In genomic region chr5:141319202-141319601, GRCh38 we compare ENCODE assay signal across 2 cellular contexts.
TF ChIP-seq lines count a peak whose summit lies in the region.

No MANE protein-coding gene starts in this region.

TF ChIP-seq in A549, 52 proteins besides CTCF, POLR2A, EP300 and RAD21:
- TF ChIP-seq, protein P1, sequence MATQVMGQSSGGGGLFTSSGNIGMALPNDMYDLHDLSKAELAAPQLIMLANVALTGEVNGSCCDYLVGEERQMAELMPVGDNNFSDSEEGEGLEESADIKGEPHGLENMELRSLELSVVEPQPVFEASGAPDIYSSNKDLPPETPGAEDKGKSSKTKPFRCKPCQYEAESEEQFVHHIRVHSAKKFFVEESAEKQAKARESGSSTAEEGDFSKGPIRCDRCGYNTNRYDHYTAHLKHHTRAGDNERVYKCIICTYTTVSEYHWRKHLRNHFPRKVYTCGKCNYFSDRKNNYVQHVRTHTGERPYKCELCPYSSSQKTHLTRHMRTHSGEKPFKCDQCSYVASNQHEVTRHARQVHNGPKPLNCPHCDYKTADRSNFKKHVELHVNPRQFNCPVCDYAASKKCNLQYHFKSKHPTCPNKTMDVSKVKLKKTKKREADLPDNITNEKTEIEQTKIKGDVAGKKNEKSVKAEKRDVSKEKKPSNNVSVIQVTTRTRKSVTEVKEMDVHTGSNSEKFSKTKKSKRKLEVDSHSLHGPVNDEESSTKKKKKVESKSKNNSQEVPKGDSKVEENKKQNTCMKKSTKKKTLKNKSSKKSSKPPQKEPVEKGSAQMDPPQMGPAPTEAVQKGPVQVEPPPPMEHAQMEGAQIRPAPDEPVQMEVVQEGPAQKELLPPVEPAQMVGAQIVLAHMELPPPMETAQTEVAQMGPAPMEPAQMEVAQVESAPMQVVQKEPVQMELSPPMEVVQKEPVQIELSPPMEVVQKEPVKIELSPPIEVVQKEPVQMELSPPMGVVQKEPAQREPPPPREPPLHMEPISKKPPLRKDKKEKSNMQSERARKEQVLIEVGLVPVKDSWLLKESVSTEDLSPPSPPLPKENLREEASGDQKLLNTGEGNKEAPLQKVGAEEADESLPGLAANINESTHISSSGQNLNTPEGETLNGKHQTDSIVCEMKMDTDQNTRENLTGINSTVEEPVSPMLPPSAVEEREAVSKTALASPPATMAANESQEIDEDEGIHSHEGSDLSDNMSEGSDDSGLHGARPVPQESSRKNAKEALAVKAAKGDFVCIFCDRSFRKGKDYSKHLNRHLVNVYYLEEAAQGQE (IDR thresholded peaks at IDR 0.05): no peak
- TF ChIP-seq SMC3 (IDR thresholded peaks at IDR 0.05) (no peak), ESRRA (IDR thresholded peaks at IDR 0.05; ENCODE audit: borderline replicate concordance, low read length) (no peak), FOSL2 (IDR thresholded peaks at IDR 0.05) (no peak), FOSL2 (CRISPR knock-in tag; IDR thresholded peaks at IDR 0.05) (no peak), EHF (CRISPR knock-in tag; IDR thresholded peaks at IDR 0.05) (no peak), EHMT2 (IDR thresholded peaks at IDR 0.05; ENCODE audit: low read depth) (no peak), USF2 (IDR thresholded peaks at IDR 0.05) (no peak), HDAC2 (IDR thresholded peaks at IDR 0.05) (no peak), PHF8 (IDR thresholded peaks at IDR 0.05; ENCODE audit: borderline replicate concordance, low read depth) (no peak), MAFK (IDR thresholded peaks at IDR 0.05; ENCODE audit: partially characterized antibody) (no peak), HOXA7 (CRISPR knock-in tag; IDR thresholded peaks at IDR 0.05) (no peak), CBX2 (IDR thresholded peaks at IDR 0.05; ENCODE audit: borderline replicate concordance, low read depth) (no peak), TFCP2L1 (CRISPR knock-in tag; IDR thresholded peaks at IDR 0.05) (no peak), HOXB5 (CRISPR knock-in tag; IDR thresholded peaks at IDR 0.05) (no peak), JUN (IDR thresholded peaks at IDR 0.05) (no peak; a peak in 1 of 5 replicates)
- TF ChIP-seq, protein P2, sequence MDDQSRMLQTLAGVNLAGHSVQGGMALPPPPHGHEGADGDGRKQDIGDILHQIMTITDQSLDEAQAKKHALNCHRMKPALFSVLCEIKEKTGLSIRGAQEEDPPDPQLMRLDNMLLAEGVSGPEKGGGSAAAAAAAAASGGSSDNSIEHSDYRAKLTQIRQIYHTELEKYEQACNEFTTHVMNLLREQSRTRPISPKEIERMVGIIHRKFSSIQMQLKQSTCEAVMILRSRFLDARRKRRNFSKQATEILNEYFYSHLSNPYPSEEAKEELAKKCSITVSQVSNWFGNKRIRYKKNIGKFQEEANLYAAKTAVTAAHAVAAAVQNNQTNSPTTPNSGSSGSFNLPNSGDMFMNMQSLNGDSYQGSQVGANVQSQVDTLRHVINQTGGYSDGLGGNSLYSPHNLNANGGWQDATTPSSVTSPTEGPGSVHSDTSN (IDR thresholded peaks at IDR 0.05): no peak
- TF ChIP-seq, protein P3, sequence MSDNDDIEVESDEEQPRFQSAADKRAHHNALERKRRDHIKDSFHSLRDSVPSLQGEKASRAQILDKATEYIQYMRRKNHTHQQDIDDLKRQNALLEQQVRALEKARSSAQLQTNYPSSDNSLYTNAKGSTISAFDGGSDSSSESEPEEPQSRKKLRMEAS (IDR thresholded peaks at IDR 0.05): no peak

TF ChIP-seq in GM23338, 12 proteins besides CTCF, POLR2A, EP300 and RAD21:
- no peak for TF ChIP-seq POLR2AphosphoS5 (IDR thresholded peaks at IDR 0.05; ENCODE audit: low read depth)
